ENCODE assay signal across 14 cellular contexts in the genomic region with DNA sequence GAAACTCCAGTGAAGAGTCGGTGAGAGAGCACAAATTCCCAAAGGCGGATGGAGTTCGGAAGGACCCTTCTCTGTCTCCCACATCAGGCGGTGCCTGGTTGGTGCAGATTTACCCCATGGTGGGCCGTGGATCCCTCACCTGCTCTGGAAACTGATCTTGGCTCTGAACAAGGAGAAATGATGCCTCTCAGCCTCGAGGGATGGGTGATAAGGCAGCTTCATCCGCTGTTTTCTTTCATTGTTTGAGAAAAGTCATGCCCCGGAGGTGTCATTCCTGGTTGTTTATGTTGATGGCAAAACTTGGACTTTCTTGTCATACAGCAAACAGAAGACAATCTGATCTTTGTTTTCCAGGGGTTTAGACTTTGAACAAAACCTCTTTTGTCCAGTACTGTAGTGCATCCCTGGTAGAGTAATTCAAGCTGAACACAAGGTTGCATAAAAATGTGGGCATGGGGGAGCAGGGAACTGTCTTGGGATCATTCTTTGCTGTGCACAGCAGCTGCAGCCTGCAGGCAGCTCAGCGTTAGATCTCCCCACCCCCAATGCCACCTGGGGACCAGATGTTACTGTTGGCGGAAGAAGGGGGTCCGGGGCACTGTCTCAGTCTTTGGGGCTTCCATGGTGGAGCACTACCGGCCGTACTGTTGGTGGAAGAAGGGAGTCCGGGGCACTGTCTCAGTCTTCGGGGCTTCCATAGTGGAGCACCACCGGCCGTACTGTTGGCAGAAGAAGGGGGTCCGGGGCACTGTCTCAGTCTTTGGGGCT.
DNase-seq lines count a peak whose midpoint lies in the region; ATAC-seq and TF ChIP-seq lines count a peak whose summit lies in the region.
"Had no signal": no experiment of that assay in that cellular context is flagged by ENCODE, and none has a peak within 500 bp of the region (broad histone marks: within the 10 kb centered on the region; RNA-seq: fewer than 3 reads in every experiment).

No MANE protein-coding gene starts in this region.

- ATAC-seq in natural killer cell treated with Interleukin-12 subunit alpha and Interleukin-12 subunit beta and Interleukin-15 and Interleukin-18, amount 100 ng/mL, for 72 hours = no peak
- ATAC-seq in natural killer cell = no peak
- ATAC-seq in HG02571 (IDR thresholded peaks at IDR 0.05; ENCODE audit: unreplicated experiment) = no peak
- ATAC-seq: pancreas had no signal

- intact Hi-C loops in natural killer cell (cut with micrococcal nuclease) = no loop called here

- H3K27ac Mint-ChIP-seq in natural killer cell treated with Interleukin-12 subunit alpha and Interleukin-12 subunit beta and Interleukin-15 and Interleukin-18, amount 100 ng/mL, for 72 hours = no peak overlapping the region
- no peak overlapping the region for H3K27ac Mint-ChIP-seq in natural killer cell
- H3K27ac Mint-ChIP-seq in activated naive CD8-positive, alpha-beta T cell treated with anti-CD3 and anti-CD28 coated beads for 36 hours = peak overlapping the region; percentile 17

- DNase-seq in natural killer cell treated with Interleukin-12 subunit alpha and Interleukin-12 subunit beta and Interleukin-15 and Interleukin-18, amount 100 ng/mL, for 72 hours (ENCODE audit: low spot score) = peak; percentile 29
- DNase-seq in natural killer cell (no peak), midbrain (lab: John Stamatoyannopoulos, UW) (peak; percentile 11), NOMO-1 treated with dmso at 0.1 percent for 144 hours (lab: John Stamatoyannopoulos, UW; ENCODE audit: unreplicated experiment) (no peak), activated gamma-delta T cell (lab: John Stamatoyannopoulos, UW) (no peak)
- no peak for DNase-seq in activated naive CD8-positive, alpha-beta T cell treated with anti-CD3 and anti-CD28 coated beads for 36 hours
- no peak for DNase-seq in stimulated activated naive CD4-positive, alpha-beta T cell (lab: John Stamatoyannopoulos, UW)
- DNase-seq: activated CD4-positive, alpha-beta T cell treated with anti-CD3 and anti-CD28 coated beads, Interleukin-2, amount 50 U/mL, for 1 hour; activated naive CD4-positive, alpha-beta T cell treated with Interleukin-2 at 50 U/mL for 16 hours; esophagus squamous epithelium; NCI-H446 treated with DMSO at 0.1 percent for 48 hours; Peyer's patch had no signal

- H3K4me3 Mint-ChIP-seq in natural killer cell treated with Interleukin-12 subunit alpha and Interleukin-12 subunit beta and Interleukin-15 and Interleukin-18, amount 100 ng/mL, for 72 hours = no peak overlapping the region
- no peak overlapping the region for H3K4me3 Mint-ChIP-seq in natural killer cell
- no peak overlapping the region for H3K4me3 Mint-ChIP-seq in activated naive CD8-positive, alpha-beta T cell treated with anti-CD3 and anti-CD28 coated beads for 36 hours

- no peaks in the 10 kb centered on the region for H3K9me3 Mint-ChIP-seq in natural killer cell treated with Interleukin-12 subunit alpha and Interleukin-12 subunit beta and Interleukin-15 and Interleukin-18, amount 100 ng/mL, for 72 hours
- no peaks in the 10 kb centered on the region for H3K9me3 Mint-ChIP-seq in natural killer cell
- no peaks in the 10 kb centered on the region for H3K9me3 Mint-ChIP-seq in activated naive CD8-positive, alpha-beta T cell treated with anti-CD3 and anti-CD28 coated beads for 36 hours

- H3K36me3 Mint-ChIP-seq in natural killer cell treated with Interleukin-12 subunit alpha and Interleukin-12 subunit beta and Interleukin-15 and Interleukin-18, amount 100 ng/mL, for 72 hours = no peaks in the 10 kb centered on the region
- H3K36me3 Mint-ChIP-seq in natural killer cell = no peaks in the 10 kb centered on the region
- H3K36me3 Mint-ChIP-seq in activated naive CD8-positive, alpha-beta T cell treated with anti-CD3 and anti-CD28 coated beads for 36 hours = peaks cover 20% of the 10 kb centered on the region

- no peak for TF ChIP-seq CTCF in natural killer cell (IDR thresholded peaks at IDR 0.05)

- no peaks in the 10 kb centered on the region for H3K27me3 Mint-ChIP-seq in natural killer cell treated with Interleukin-12 subunit alpha and Interleukin-12 subunit beta and Interleukin-15 and Interleukin-18, amount 100 ng/mL, for 72 hours
- no peaks in the 10 kb centered on the region for H3K27me3 Mint-ChIP-seq in natural killer cell (ENCODE audit: low read depth in 2 of 2)
- peaks cover 4% of the 10 kb centered on the region for H3K27me3 Mint-ChIP-seq in activated naive CD8-positive, alpha-beta T cell treated with anti-CD3 and anti-CD28 coated beads for 36 hours

- H3K4me1 Mint-ChIP-seq in natural killer cell treated with Interleukin-12 subunit alpha and Interleukin-12 subunit beta and Interleukin-15 and Interleukin-18, amount 100 ng/mL, for 72 hours (ENCODE audit: low read depth in 2 of 2) = no peaks in the 10 kb centered on the region
- no peaks in the 10 kb centered on the region for H3K4me1 Mint-ChIP-seq in natural killer cell
- peaks cover 7% of the 10 kb centered on the region for H3K4me1 Mint-ChIP-seq in activated naive CD8-positive, alpha-beta T cell treated with anti-CD3 and anti-CD28 coated beads for 36 hours

Comparison
In these comparisons a context has a peak if more than half of its experiments do, and no peak if none do; other contexts are left out.
1. DNase-seq: peak in natural killer cell treated with Interleukin-12 subunit alpha and Interleukin-12 subunit beta and Interleukin-15 and Interleukin-18, amount 100 ng/mL, for 72 hours (single experiment) and midbrain (single experiment); none in natural killer cell (single experiment), activated naive CD8-positive, alpha-beta T cell treated with anti-CD3 and anti-CD28 coated beads for 36 hours (single experiment), NOMO-1 treated with dmso at 0.1 percent for 144 hours (single experiment), activated gamma-delta T cell (single experiment) and stimulated activated naive CD4-positive, alpha-beta T cell (0 of 6).